25 cellular contexts compared by ENCODE assay signal in the genomic region with DNA sequence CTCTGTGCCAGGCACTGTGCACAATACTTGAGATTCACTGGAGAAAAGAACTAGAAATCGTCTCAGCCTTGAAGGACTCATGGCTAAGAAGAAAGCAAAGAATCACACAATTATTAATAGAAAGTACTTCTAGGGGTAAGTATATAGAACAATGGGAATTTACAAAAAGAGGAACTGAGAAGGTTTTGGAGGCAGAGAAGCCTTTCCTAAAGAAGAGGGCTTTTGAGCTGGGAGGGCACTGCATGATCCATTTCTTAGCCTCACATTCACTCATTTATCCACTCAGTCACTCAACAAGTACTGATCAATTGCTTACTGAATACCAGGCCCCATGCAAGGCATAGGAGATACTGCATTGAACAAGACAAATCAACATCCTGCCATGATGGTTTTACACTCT.
"Had no signal": no experiment of that assay in that cellular context is flagged by ENCODE, and none has a peak within 500 bp of the region (broad histone marks: within the 10 kb centered on the region; RNA-seq: fewer than 3 reads in every experiment).

No MANE protein-coding gene starts in this region.

- DNase-seq: natural killer cell; occipital lobe; ovary; posterior cingulate gyrus; psoas muscle; right cardiac atrium; right lobe of liver; sigmoid colon; small intestine; stimulated activated CD4-positive, alpha-beta T cell treated with anti-CD3 and anti-CD28 coated beads, Interleukin-15, amount 100 ng/mL, for 24 hours; stimulated activated CD4-positive, alpha-beta T cell treated with anti-CD3 and anti-CD28 coated beads, Interleukin-2, amount 100 ng/mL, for 24 hours; stimulated activated CD4-positive, alpha-beta T cell treated with anti-CD3 and anti-CD28 coated beads, Interleukin-2, amount 100 ng/mL, for 48 hours; stimulated activated CD4-positive, alpha-beta T cell treated with anti-CD3 and anti-CD28 coated beads, Interleukin-4, amount 100 ng/mL, for 24 hours; stimulated activated naive B cell treated with anti-CD40 and anti-IgM and Interleukin-4, amounts not matched to agents 10 μg/mL and 1 μg/mL and 100 μg/mL, for 72 hours; stimulated activated naive CD4-positive, alpha-beta T cell treated with Interleukin-2 at 50 U/mL for 16 hours; stomach; thyroid gland; trophoblast cell; upper lobe of left lung; uterus had no signal

- H3K9me3 ChIP-seq: ovary, psoas muscle, right lobe of liver, sigmoid colon, stomach, thoracic aorta, thyroid gland, tibial nerve, upper lobe of left lung, uterus had no signal

- H3K79me2 ChIP-seq: parathyroid adenoma had no signal

- H3K4me3 ChIP-seq: neural progenitor cell, ovary, psoas muscle, right lobe of liver, sigmoid colon, stomach, thoracic aorta, thyroid gland, tibial nerve, upper lobe of left lung, uterus had no signal

- H2AFZ ChIP-seq: neural progenitor cell, parathyroid adenoma had no signal

- H3K36me3 ChIP-seq: neural progenitor cell, ovary, right lobe of liver, sigmoid colon, stomach, thoracic aorta, thyroid gland, tibial nerve, upper lobe of left lung, uterus had no signal

- FAIRE-seq: small intestine had no signal

- H3K4me2 ChIP-seq: neural progenitor cell had no signal

- H3K4me1 ChIP-seq: parathyroid adenoma, psoas muscle, right lobe of liver, sigmoid colon, stomach, thyroid gland, tibial nerve, upper lobe of left lung, uterus had no signal

- ATAC-seq: natural killer cell; psoas muscle; right cardiac atrium; right lobe of liver; stimulated activated effector memory CD8-positive, alpha-beta T cell treated with anti-CD3 and anti-CD28 coated beads, Interleukin-12 subunit alpha, Interleukin-12 subunit beta, amount 100 ng/mL, for 72 hours; stimulated activated naive B cell treated with anti-CD40 and anti-IgM and Interleukin-4, amounts not matched to agents 10 μg/mL and 1 μg/mL and 100 μg/mL, for 72 hours had no signal

- H3K27ac ChIP-seq: neural progenitor cell, ovary, parathyroid adenoma, psoas muscle, right lobe of liver, sigmoid colon, stomach, thoracic aorta, thyroid gland, tibial nerve, upper lobe of left lung, uterus had no signal

- H3K27me3 ChIP-seq: ovary, right lobe of liver, sigmoid colon, stomach, thyroid gland, tibial nerve, upper lobe of left lung, uterus had no signal

- H3K9ac ChIP-seq: neural progenitor cell, parathyroid adenoma had no signal
